Comparison of ENCODE assay signal across 18 cellular contexts in genomic region chr10:131686781-131687419, GRCh38.
A peak's percentile ranks its signal among the peaks of the same experiment; 100 is the strongest.
DNase-seq lines count a peak whose midpoint lies in the region; ATAC-seq, FAIRE-seq and TF ChIP-seq lines count a peak whose summit lies in the region.
"Had no signal": no experiment of that assay in that cellular context is flagged by ENCODE, and none has a peak within 500 bp of the region (broad histone marks: within the 10 kb centered on the region; RNA-seq: fewer than 3 reads in every experiment).

No MANE protein-coding gene starts in this region.

- H3K36me3 ChIP-seq in H1 (ENCODE audit: control insufficient read depth in 2 of 4, insufficient read depth in 4 of 4, low read length in 3 of 4) (no peaks in the 10 kb centered on the region; a peak in 1 of 8 replicates), osteoblast (ENCODE audit: insufficient read depth, low read length) (no peaks in the 10 kb centered on the region)

- FAIRE-seq in H1 (lab: Jason Lieb, UNC): no peak
- FAIRE-seq: A204.1, G401.6, GM12891 had no signal

- no peaks in the 10 kb centered on the region for H3K36me3 Mint-ChIP-seq in WTC11
- H3K36me3 Mint-ChIP-seq: CD4-positive, alpha-beta memory T cell had no signal

- POLR2A ChIA-PET in WTC11 (lab: Charles Lee) (no interaction called here), H1 (lab: Charles Lee; ENCODE audit: partially characterized antibody) (no interaction called here)

- H3K27ac ChIP-seq in H1 (ENCODE audit: low read depth, low read length): no peak overlapping the region
- H3K27ac ChIP-seq in osteoblast (ENCODE audit: low read depth, low read length): no peak overlapping the region
- H3K27ac ChIP-seq: HL-60 had no signal

- WGBS in H1 (ENCODE audit: extremely low coverage in 1 of 2, insufficient coverage in 1 of 2, insufficient read length in 1 of 2, insufficient replicate concordance in 2 of 2, low coverage in 1 of 2, low lambda C conversion rate in 2 of 2, missing lambda C conversion rate in 1 of 2), 2 experiments: 43% methylated on average over 13 of the region's 17 CpGs; no CpG with 5 or more reads in 1 of the 2 experiments

- no peak for TF ChIP-seq POLR2A in H1 (IDR thresholded peaks at IDR 0.05; ENCODE audit: control extremely low read depth in 1 of 2, low read depth in 2 of 2, low read length in 2 of 2)

- H2BK20ac ChIP-seq in H1 (ENCODE audit: low read length): no peak overlapping the region

- H3K79me2 ChIP-seq in H1 (ENCODE audit: control insufficient read depth in 1 of 2, insufficient read depth in 2 of 2, low read length in 2 of 2) (no peaks in the 10 kb centered on the region), osteoblast (ENCODE audit: insufficient read depth, low read length) (no peaks in the 10 kb centered on the region)

- no peaks in the 10 kb centered on the region for H3K9me3 Mint-ChIP-seq in WTC11
- H3K9me3 Mint-ChIP-seq: H9 had no signal

- H3K9me3 ChIP-seq in H1 (ENCODE audit: insufficient read depth in 2 of 2, low read depth in 1 of 2, low read length in 1 of 2): no peaks in the 10 kb centered on the region
- no peaks in the 10 kb centered on the region for H3K9me3 ChIP-seq in osteoblast (ENCODE audit: low read depth, low read length)

- H3K4ac ChIP-seq in H1 (replicated peaks; ENCODE audit: insufficient read length, low read depth, low read length): no peak overlapping the region

- no peak overlapping the region for H2BK15ac ChIP-seq in H1 (ENCODE audit: low read length)

- peaks cover 0 to 4% of the 10 kb centered on the region in 2 experiments for H4K20me1 ChIP-seq in H1 (replicated peaks in 1 of 2; ENCODE audit: control insufficient read depth in 1 of 2, insufficient read depth in 2 of 2, low read length in 2 of 2)
- no peaks in the 10 kb centered on the region for H4K20me1 ChIP-seq in osteoblast (ENCODE audit: insufficient read depth, low read length)

- H3K4me3 ChIP-seq in H1 (ENCODE audit: extremely low read depth in 1 of 4, insufficient read depth in 2 of 4, low read depth in 3 of 4, low read length in 4 of 4) (no peak overlapping the region), osteoblast (ENCODE audit: insufficient read depth, low read length) (no peak overlapping the region)

- no peak overlapping the region; the same call in 1 of the 2 replicates for H2BK5ac ChIP-seq in H1 (ENCODE audit: low read depth, low read length)

- H2AFZ ChIP-seq in H1 (ENCODE audit: low read length): no peak overlapping the region
- H2AFZ ChIP-seq in osteoblast (ENCODE audit: low read length): no peak overlapping the region

- no peak for TF ChIP-seq CTCF in WTC11 (IDR thresholded peaks at IDR 0.05)
- no peak for TF ChIP-seq CTCF in H1 (IDR thresholded peaks at IDR 0.05; ENCODE audit: control extremely low read depth in 1 of 3, insufficient read depth in 1 of 3, low read depth in 1 of 3, low read length in 3 of 3)
- no peak for TF ChIP-seq CTCF in osteoblast (IDR thresholded peaks at IDR 0.05; ENCODE audit: extremely low read depth, low read depth, low read length)

- H3K27me3 Mint-ChIP-seq in WTC11 (ENCODE audit: low read depth): no peaks in the 10 kb centered on the region; the same call in 1 of the 2 replicates

- TF ChIP-seq RAD21 in H1 (IDR thresholded peaks at IDR 0.05 in 1 of 2, conservative IDR thresholded peaks at IDR 0.05 in 1 of 2; ENCODE audit: low read depth in 2 of 2, low read length in 2 of 2): no peak

- H3K4me3 Mint-ChIP-seq in WTC11: no peak overlapping the region
- H3K4me3 Mint-ChIP-seq: B cell; CD4-positive, alpha-beta memory T cell; H9 had no signal

- H4K91ac ChIP-seq in H1 (replicated peaks; ENCODE audit: insufficient read length, low read length): no peak overlapping the region

- H3K27ac Mint-ChIP-seq in WTC11: no peak overlapping the region
- H3K27ac Mint-ChIP-seq: B cell; CD4-positive, alpha-beta memory T cell; H9 had no signal

- H2AK5ac ChIP-seq in H1 (ENCODE audit: low read depth, low read length): no peak overlapping the region; the same call in 1 of the 2 replicates

- DNase-seq in WTC11 (ENCODE audit: low spot score): peak; percentile 58
- DNase-seq in H1 (ENCODE audit: low read depth in 1 of 2, low spot score in 2 of 2): no peak
- DNase-seq in left kidney (ENCODE audit: low read depth, low spot score): peak; percentile 6
- peak; percentile 86 for DNase-seq in osteoblast (ENCODE audit: insufficient read length, low spot score, missing footprints)
- no peak for DNase-seq in cortex of kidney (lab: John Stamatoyannopoulos, UW)
- no peak for DNase-seq in DMS53 (lab: John Stamatoyannopoulos, UW)
- no peak for DNase-seq in stimulated activated CD8-positive, alpha-beta memory T cell treated with anti-CD3 and anti-CD28 coated beads, Interleukin-4, amount 100 ng/mL, for 48 hours
- no peak for DNase-seq in stimulated activated CD4-positive, alpha-beta T cell treated with anti-CD3 and anti-CD28 coated beads, Interleukin-2, amount 100 ng/mL, for 24 hours
- DNase-seq: C1 segment of cervical spinal cord; CD4-positive, alpha-beta memory T cell; DMS79 treated with DMSO at 0.1 percent for 48 hours; EL; H9 had no signal

- H3K23ac ChIP-seq in H1 (ENCODE audit: insufficient read length): no peak overlapping the region

- H3K23me2 ChIP-seq in H1 (ENCODE audit: low read depth, low read length): peaks cover 10% of the 10 kb centered on the region; the same call in 1 of the 2 replicates

- CTCF ChIA-PET in WTC11 (lab: Charles Lee) (interaction anchor here (0.5 to 1.2 kb wide), 4 partner anchors 13 to 234 kb away, joined by 3 read pairs; no protein-coding TSS in a partner anchor), H1 (lab: Charles Lee; ENCODE audit: partially characterized antibody) (interaction anchor here (0.6 to 1.4 kb wide), 4 partner anchors 13 to 877 kb away, joined by 3 to 5 read pairs (median 3); no protein-coding TSS in a partner anchor)

- peaks cover 3% of the 10 kb centered on the region for H3K79me1 ChIP-seq in H1 (ENCODE audit: low read depth, low read length)

- no peak overlapping the region for H4K5ac ChIP-seq in H1 (ENCODE audit: insufficient read length, low read depth, low read length)

- H3K14ac ChIP-seq in H1 (ENCODE audit: insufficient read length): no peak overlapping the region

- no peak overlapping the region for H2BK12ac ChIP-seq in H1 (ENCODE audit: low read depth, low read length)

- H3K9ac ChIP-seq in H1 (replicated peaks in 1 of 4; ENCODE audit: extremely low read depth in 1 of 4, low read depth in 3 of 4, low read length in 3 of 4): no peak overlapping the region

- H2BK120ac ChIP-seq in H1 (replicated peaks; ENCODE audit: low read depth, low read length): no peak overlapping the region

- peaks cover 2 to 12% (median 7%) of the 10 kb centered on the region in 4 experiments; a peak in 6 of 7 replicates for H3K4me1 ChIP-seq in H1 (replicated peaks in 1 of 4; ENCODE audit: control insufficient read depth in 3 of 4, insufficient read depth in 4 of 4, low read length in 3 of 4)
- H3K4me1 ChIP-seq in osteoblast (ENCODE audit: insufficient read depth, low read length): no peaks in the 10 kb centered on the region

- H3K27me3 ChIP-seq in H1 (replicated peaks in 1 of 4; ENCODE audit: control insufficient read depth in 3 of 4, extremely low read depth in 1 of 4, insufficient read depth in 3 of 4, low read length in 3 of 4): no peaks in the 10 kb centered on the region
- no peaks in the 10 kb centered on the region for H3K27me3 ChIP-seq in osteoblast (ENCODE audit: insufficient read depth, low read length)

- H3K4me1 Mint-ChIP-seq in WTC11: peaks cover 12% of the 10 kb centered on the region
- H3K4me1 Mint-ChIP-seq: B cell; CD4-positive, alpha-beta memory T cell had no signal

- peak; percentile 69 for ATAC-seq in WTC11

- no peak overlapping the region for H3K18ac ChIP-seq in H1 (ENCODE audit: extremely low read depth, low read length)

- no peak for TF ChIP-seq EP300 in H1 (IDR thresholded peaks at IDR 0.05; ENCODE audit: borderline replicate concordance in 1 of 2, low read depth in 2 of 2, low read length in 2 of 2)

- H4K8ac ChIP-seq in H1 (ENCODE audit: extremely low read depth, insufficient read depth, low read length): no peak overlapping the region

- 0 out of 4 replicates have a peak overlapping the region, but pooled peaks of 1 of the 2 experiments have one; percentile 18 for H3K4me2 ChIP-seq in H1 (ENCODE audit: insufficient read depth in 1 of 2, low read depth in 2 of 2, low read length in 2 of 2)
- no peak overlapping the region for H3K4me2 ChIP-seq in osteoblast (ENCODE audit: insufficient read depth, low read length)

- no peak overlapping the region for H3K56ac ChIP-seq in H1 (replicated peaks; ENCODE audit: insufficient read length, low read depth, low read length)

TF ChIP-seq in WTC11, 78 proteins besides CTCF, POLR2A, EP300 and RAD21:
- no peak for TF ChIP-seq ZNF671 (CRISPR knock-in tag; IDR thresholded peaks at IDR 0.05)
- TF ChIP-seq ZNF423 (CRISPR knock-in tag; IDR thresholded peaks at IDR 0.05): peak; percentile 56

TF ChIP-seq in H1, 55 proteins besides CTCF, POLR2A, EP300 and RAD21:
- peak; percentile 25; the same call in 1 of the 2 replicates for TF ChIP-seq TEAD4 (IDR thresholded peaks at IDR 0.05; ENCODE audit: low read depth, low read length)
- no peak for TF ChIP-seq SRF (IDR thresholded peaks at IDR 0.05; ENCODE audit: low read depth, low read length)

Comparison
In these comparisons a context has a peak if more than half of its experiments do, and no peak if none do; other contexts are left out.
1. DNase-seq: peak in WTC11 (single experiment), left kidney (single experiment) and osteoblast (single experiment); none in H1 (0 of 2), cortex of kidney (single experiment), DMS53 (single experiment), stimulated activated CD8-positive, alpha-beta memory T cell treated with anti-CD3 and anti-CD28 coated beads, Interleukin-4, amount 100 ng/mL, for 48 hours (single experiment) and stimulated activated CD4-positive, alpha-beta T cell treated with anti-CD3 and anti-CD28 coated beads, Interleukin-2, amount 100 ng/mL, for 24 hours (0 of 2).
2. Of the 9 proteins assayed by ChIP-seq in both WTC11 and H1: peak only in WTC11: none; only in H1: TEAD4; in both: none; in neither: 8.